Comparison of ENCODE assay signal across 28 cellular contexts in genomic region chr13:56332671-56333070, GRCh38.
"Had no signal": no experiment of that assay in that cellular context is flagged by ENCODE, and none has a peak within 500 bp of the region (broad histone marks: within the 10 kb centered on the region; RNA-seq: fewer than 3 reads in every experiment).

No MANE protein-coding gene starts in this region.

- DNase-seq: activated CD4-positive, alpha-beta T cell treated with anti-CD3 and anti-CD28 coated beads, Interleukin-2, amount 50 U/mL, for 1 hour; activated CD8-positive, alpha-beta memory T cell treated with anti-CD3 and anti-CD28 coated beads, Interleukin-2, amount 10 ng/mL, durations not matched to agents 7 days and 5 days; activated CD8-positive, alpha-beta T cell treated with anti-CD3 and anti-CD28 coated beads, Interleukin-2, amount 10 ng/mL, durations not matched to agents 7 days and 5 days; activated naive CD8-positive, alpha-beta T cell treated with anti-CD3 and anti-CD28 coated beads, Interleukin-2, amount 50 U/mL, for 24 hours; activated T-cell treated with anti-CD3 and anti-CD28 coated beads, Interleukin-2, amount 50 U/mL, for 48 hours; amygdala; caudate nucleus; cortex of kidney; effector memory CD8-positive, alpha-beta T cell; erythroblast; head of caudate nucleus; hippocampal formation; left cardiac atrium; left ventricle myocardium superior; mucosa of descending colon; posterior cingulate gyrus; right cardiac atrium; stimulated activated CD4-positive, alpha-beta T cell treated with anti-CD3 and anti-CD28 coated beads, Interleukin-2, amount 100 ng/mL, for 48 hours; stimulated activated naive CD4-positive, alpha-beta T cell treated with Interleukin-2 at 50 U/mL for 16 hours; testis; trophoblast cell; uterus had no signal

- H3K9me3 ChIP-seq: gastroesophageal sphincter, testis, uterus had no signal

- H3K27ac ChIP-seq: gastroesophageal sphincter, testis, uterus had no signal

- H3K36me3 Mint-ChIP-seq: activated CD8-positive, alpha-beta memory T cell treated with anti-CD3 and anti-CD28 coated beads, Interleukin-2, amount 10 ng/mL, durations not matched to agents 7 days and 5 days; activated naive CD4-positive, alpha-beta T cell treated with anti-CD3 and anti-CD28 coated beads, Interleukin-2, amount 50 U/mL, for 24 hours; WTC11 had no signal

- H3K4me1 ChIP-seq: gastroesophageal sphincter, testis, uterus had no signal

- H3K36me3 ChIP-seq: gastroesophageal sphincter, uterus had no signal

- H3K4me3 ChIP-seq: gastroesophageal sphincter, mucosa of descending colon, testis, uterus had no signal

- H3K27ac Mint-ChIP-seq: activated CD8-positive, alpha-beta memory T cell treated with anti-CD3 and anti-CD28 coated beads, Interleukin-2, amount 10 ng/mL, durations not matched to agents 7 days and 5 days; activated CD8-positive, alpha-beta T cell treated with anti-CD3 and anti-CD28 coated beads, Interleukin-2, amount 10 ng/mL, durations not matched to agents 7 days and 5 days; activated naive CD4-positive, alpha-beta T cell treated with anti-CD3 and anti-CD28 coated beads, Interleukin-2, amount 50 U/mL, for 24 hours; activated naive CD8-positive, alpha-beta T cell treated with anti-CD3 and anti-CD28 coated beads, Interleukin-2, amount 50 U/mL, for 24 hours; activated T-helper 2 cell treated with anti-CD3 and anti-CD28 coated beads, Interferon-gamma antibody, Interleukin-2, Interleukin-4, amounts not matched to agents 10 μg/mL and 5 μg/mL and 100 μg/mL, durations not matched to agents 14 hours and 24 hours and 36 hours; effector memory CD8-positive, alpha-beta T cell; natural killer cell treated with Interleukin-12 subunit alpha and Interleukin-12 subunit beta and Interleukin-15 and Interleukin-18, amount 100 ng/mL, for 72 hours; WTC11 had no signal

- H3K4me1 Mint-ChIP-seq: activated CD8-positive, alpha-beta memory T cell treated with anti-CD3 and anti-CD28 coated beads, Interleukin-2, amount 10 ng/mL, durations not matched to agents 7 days and 5 days; activated naive CD4-positive, alpha-beta T cell treated with anti-CD3 and anti-CD28 coated beads, Interleukin-2, amount 50 U/mL, for 24 hours; activated naive CD8-positive, alpha-beta T cell treated with anti-CD3 and anti-CD28 coated beads, Interleukin-2, amount 50 U/mL, for 24 hours; WTC11 had no signal

- ATAC-seq: activated CD8-positive, alpha-beta memory T cell treated with anti-CD3 and anti-CD28 coated beads, Interleukin-2, amount 10 ng/mL, durations not matched to agents 7 days and 5 days; activated CD8-positive, alpha-beta T cell treated with anti-CD3 and anti-CD28 coated beads, Interleukin-2, amount 10 ng/mL, durations not matched to agents 7 days and 5 days; activated naive CD8-positive, alpha-beta T cell treated with anti-CD3 and anti-CD28 coated beads, Interleukin-2, amount 50 U/mL, for 24 hours; effector memory CD8-positive, alpha-beta T cell; gastroesophageal sphincter; left cardiac atrium; left ventricle myocardium superior; mucosa of descending colon; natural killer cell treated with Interleukin-12 subunit alpha and Interleukin-12 subunit beta and Interleukin-15 and Interleukin-18, amount 100 ng/mL, for 72 hours; right cardiac atrium; WTC11 had no signal

- FAIRE-seq: keratinocyte had no signal

- H3K27me3 Mint-ChIP-seq: activated CD8-positive, alpha-beta memory T cell treated with anti-CD3 and anti-CD28 coated beads, Interleukin-2, amount 10 ng/mL, durations not matched to agents 7 days and 5 days; activated naive CD4-positive, alpha-beta T cell treated with anti-CD3 and anti-CD28 coated beads, Interleukin-2, amount 50 U/mL, for 24 hours; activated naive CD8-positive, alpha-beta T cell treated with anti-CD3 and anti-CD28 coated beads, Interleukin-2, amount 50 U/mL, for 24 hours; effector memory CD8-positive, alpha-beta T cell; natural killer cell treated with Interleukin-12 subunit alpha and Interleukin-12 subunit beta and Interleukin-15 and Interleukin-18, amount 100 ng/mL, for 72 hours had no signal

- H3K4me3 Mint-ChIP-seq: activated CD8-positive, alpha-beta memory T cell treated with anti-CD3 and anti-CD28 coated beads, Interleukin-2, amount 10 ng/mL, durations not matched to agents 7 days and 5 days; activated CD8-positive, alpha-beta T cell treated with anti-CD3 and anti-CD28 coated beads, Interleukin-2, amount 10 ng/mL, durations not matched to agents 7 days and 5 days; activated naive CD4-positive, alpha-beta T cell treated with anti-CD3 and anti-CD28 coated beads, Interleukin-2, amount 50 U/mL, for 24 hours; activated naive CD8-positive, alpha-beta T cell treated with anti-CD3 and anti-CD28 coated beads, Interleukin-2, amount 50 U/mL, for 24 hours; effector memory CD8-positive, alpha-beta T cell; natural killer cell treated with Interleukin-12 subunit alpha and Interleukin-12 subunit beta and Interleukin-15 and Interleukin-18, amount 100 ng/mL, for 72 hours; WTC11 had no signal

- H3K9me3 Mint-ChIP-seq: activated naive CD4-positive, alpha-beta T cell treated with anti-CD3 and anti-CD28 coated beads, Interleukin-2, amount 50 U/mL, for 24 hours; WTC11 had no signal

- H3K27me3 ChIP-seq: gastroesophageal sphincter, testis, uterus had no signal
